ENCODE assay signal across 36 cellular contexts in genomic region chr15:81921163-81921562, GRCh38.
"Had no signal": no experiment of that assay in that cellular context is flagged by ENCODE, and none has a peak within 500 bp of the region (broad histone marks: within the 10 kb centered on the region; RNA-seq: fewer than 3 reads in every experiment).

No MANE protein-coding gene starts in this region.

- DNase-seq: Karpas-422, Kasumi-1, MG63, MM.1S, MV-4-11, NCI-H1048, NCI-H1092, NCI-H1092 treated with DMSO at 0.1 percent for 48 hours, NCI-H1105, NCI-H1105 treated with DMSO at 0.1 percent for 48 hours, NCI-H1417, NCI-H1417 treated with DMSO at 0.1 percent for 48 hours, NCI-H1436, NCI-H1436 treated with DMSO at 0.1 percent for 48 hours, NCI-H146, NCI-H1694, NCI-H1694 treated with DMSO at 0.1 percent for 48 hours, NCI-H187, NCI-H187 treated with DMSO at 0.1 percent for 48 hours, NCI-H1930, NCI-H2029, NCI-H2081, NCI-H2081 treated with DMSO at 0.1 percent for 48 hours, NCI-H2107, NCI-H2171, NCI-H2171 treated with DMSO at 0.1 percent for 48 hours, NCI-H2227 treated with DMSO at 0.1 percent for 48 hours, NCI-H226, NCI-H345, NCI-H446, NCI-H446 treated with DMSO at 0.1 percent for 48 hours, NCI-H510A, NCI-H510A treated with DMSO at 0.1 percent for 48 hours, NCI-H524, NCI-H524 treated with DMSO at 0.1 percent for 48 hours, NCI-H526 had no signal

- H3K4me3 ChIP-seq: MG63 had no signal

- H3K36me3 ChIP-seq: MG63 had no signal

- H3K27me3 ChIP-seq: MG63 had no signal
